Comparison of ENCODE assay signal across 21 cellular contexts in the genomic region with DNA sequence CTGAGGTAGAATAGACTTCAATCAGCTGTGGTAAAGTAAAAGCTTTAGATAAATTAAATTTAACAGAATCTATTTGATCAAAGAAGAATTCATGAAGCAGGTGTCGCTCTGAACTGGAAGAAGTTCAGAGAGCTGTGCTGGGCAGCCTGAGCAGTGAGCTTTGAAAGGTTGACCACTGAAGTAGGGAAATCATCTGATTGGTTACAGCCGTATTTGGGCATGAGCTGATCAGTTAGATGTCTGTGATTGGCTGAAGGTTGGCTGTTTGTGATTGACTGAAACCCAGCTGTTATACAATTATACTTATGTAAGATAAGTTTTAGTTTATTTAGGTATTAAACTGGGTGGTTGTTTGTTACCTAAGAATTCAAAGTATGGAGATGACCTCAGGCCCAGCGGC.
DNase-seq lines count a peak whose midpoint lies in the region; ATAC-seq lines count a peak whose summit lies in the region.
"Had no signal": no experiment of that assay in that cellular context is flagged by ENCODE, and none has a peak within 500 bp of the region (broad histone marks: within the 10 kb centered on the region; RNA-seq: fewer than 3 reads in every experiment).

No MANE protein-coding gene starts in this region.

- DNase-seq in NCI-H2107 (lab: John Stamatoyannopoulos, UW) (peak; percentile 58), NCI-H2107 treated with DMSO at 0.1 percent for 48 hours (lab: John Stamatoyannopoulos, UW; ENCODE audit: unreplicated experiment) (no peak), NCI-H2196 (lab: John Stamatoyannopoulos, UW; ENCODE audit: unreplicated experiment) (peak; percentile 44), SW480 (ENCODE audit: low spot score) (peak; percentile 78), NCI-H1930 (lab: John Stamatoyannopoulos, UW) (no peak)
- DNase-seq in activated effector memory CD4-positive, alpha-beta T cell treated with Interleukin-2 at 50 U/mL for 16 hours: no peak
- DNase-seq: 8988T; ACHN; AML-193; BE2C; Calu3; CD4-positive, alpha-beta T cell; CD8-positive, alpha-beta memory T cell; EL; GDM1; GOT3; H7; HCEC 1CT had no signal

- no peak for ATAC-seq in activated CD4-positive, CD25-positive, alpha-beta regulatory T cell treated with anti-CD3 and anti-CD28 coated beads, Interleukin-2, amount 50 U/mL, for 24 hours
- ATAC-seq: A549, GM12878 had no signal

Comparison
In these comparisons a context has a peak if more than half of its experiments do, and no peak if none do; other contexts are left out.
1. DNase-seq: peak in NCI-H2107 (single experiment), NCI-H2196 (single experiment) and SW480 (single experiment); none in NCI-H2107 treated with DMSO at 0.1 percent for 48 hours (single experiment), NCI-H1930 (0 of 2) and activated effector memory CD4-positive, alpha-beta T cell treated with Interleukin-2 at 50 U/mL for 16 hours (single experiment).